In the genomic region with DNA sequence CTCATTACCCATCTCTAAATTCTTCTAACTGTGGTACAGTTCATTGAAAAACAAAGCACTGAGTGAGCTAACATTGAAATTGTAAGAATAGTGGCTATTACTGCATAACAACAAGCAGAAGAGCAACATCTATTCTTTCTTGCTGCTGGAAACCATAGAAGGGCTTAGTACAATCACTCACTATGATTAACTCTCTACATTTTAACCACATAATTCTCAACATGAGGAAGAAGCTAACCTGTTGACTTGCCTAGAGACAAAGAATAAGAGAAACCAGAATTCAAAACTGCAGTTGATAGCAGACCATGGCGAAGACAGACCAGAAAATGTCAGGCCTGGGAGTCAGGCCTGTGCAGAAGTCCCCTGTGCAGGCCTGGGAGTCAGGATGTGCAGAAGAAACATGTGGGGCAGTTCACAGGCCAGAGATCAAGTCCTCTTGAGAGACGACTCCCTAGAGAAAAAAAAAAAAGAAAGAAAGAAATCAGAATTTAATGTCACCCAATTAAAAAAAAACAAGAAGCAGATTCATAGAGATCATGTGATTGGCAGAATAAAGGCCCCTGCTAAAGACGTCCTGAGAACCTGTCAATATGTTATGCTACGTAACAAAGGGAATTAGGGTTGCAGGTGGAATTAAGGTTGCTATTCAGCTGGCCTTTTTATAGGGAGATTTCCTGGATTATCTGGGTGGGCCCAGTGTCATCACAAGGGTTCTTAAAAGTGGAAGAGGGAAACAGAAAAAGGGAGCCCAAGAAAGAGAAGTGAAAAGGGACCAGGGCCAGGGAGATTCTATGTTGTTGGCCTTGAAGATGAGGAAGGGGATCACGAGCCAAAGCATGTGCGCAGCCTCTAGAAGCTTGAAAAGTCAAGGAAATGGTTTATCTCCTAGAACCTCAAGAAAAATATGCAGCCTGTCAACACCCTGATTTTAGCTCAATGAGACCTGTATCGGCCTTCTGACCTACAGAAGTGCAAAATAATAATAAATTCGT, we compare ENCODE assay signal across 18 cellular contexts.
DNase-seq lines count a peak whose midpoint lies in the region; ATAC-seq lines count a peak whose summit lies in the region.
"Had no signal": no experiment of that assay in that cellular context is flagged by ENCODE, and none has a peak within 500 bp of the region (broad histone marks: within the 10 kb centered on the region; RNA-seq: fewer than 3 reads in every experiment).

No MANE protein-coding gene starts in this region.

- H3K27me3 Mint-ChIP-seq in activated CD4-positive, alpha-beta T cell treated with anti-CD3 and anti-CD28 coated beads, Interleukin-2, amount 10 ng/mL, durations not matched to agents 24 days and 14 days, result no peaks in the 10 kb centered on the region
- H3K27me3 Mint-ChIP-seq in activated CD4-positive, alpha-beta T cell treated with anti-CD3 and anti-CD28 coated beads, Interleukin-2, amount 10 ng/mL, durations not matched to agents 7 days and 5 days, result no peaks in the 10 kb centered on the region
- H3K27me3 Mint-ChIP-seq in activated T-helper 17 cell treated with anti-CD3 and anti-CD28 coated beads, Interleukin-2, amount 50 U/mL, for 72 hours, result no peaks in the 10 kb centered on the region
- H3K27me3 Mint-ChIP-seq: brain had no signal

- POLR2A ChIA-PET in activated CD4-positive, alpha-beta T cell treated with anti-CD3 and anti-CD28 coated beads, Interleukin-2, amount 10 ng/mL, durations not matched to agents 7 days and 5 days (lab: Charles Lee), result interaction anchor here (0.9 kb wide), 1 partner anchor 50 kb away, joined by 4 read pairs; no protein-coding TSS in a partner anchor

- peak overlapping the region; percentile 86 for H3K27ac Mint-ChIP-seq in activated CD4-positive, alpha-beta T cell treated with anti-CD3 and anti-CD28 coated beads, Interleukin-2, amount 10 ng/mL, durations not matched to agents 24 days and 14 days
- H3K27ac Mint-ChIP-seq in activated CD4-positive, alpha-beta T cell treated with anti-CD3 and anti-CD28 coated beads, Interleukin-2, amount 10 ng/mL, durations not matched to agents 7 days and 5 days, result no peak overlapping the region
- peak overlapping the region; percentile 94 for H3K27ac Mint-ChIP-seq in activated T-helper 17 cell treated with anti-CD3 and anti-CD28 coated beads, Interleukin-2, amount 50 U/mL, for 72 hours
- H3K27ac Mint-ChIP-seq: brain, nephron had no signal

- intact Hi-C loops in activated CD4-positive, alpha-beta T cell treated with anti-CD3 and anti-CD28 coated beads, Interleukin-2, amount 10 ng/mL, durations not matched to agents 24 days and 14 days (cut with micrococcal nuclease), result no loop called here
- intact Hi-C loops in sciatic nerve (cut with DNase I), result no loop called here

- no peak overlapping the region for H3K27ac ChIP-seq in caudate nucleus (ENCODE audit: low read depth, low read length)
- H3K27ac ChIP-seq: BLaER1 treated with 17β-estradiol and CSF1 and Interleukin-3, amounts not matched to agents 10 nM and 100 nM; foreskin keratinocyte; Peyer's patch; SK-N-MC; tibial artery had no signal

- peaks cover 7% of the 10 kb centered on the region for H3K9me3 Mint-ChIP-seq in activated CD4-positive, alpha-beta T cell treated with anti-CD3 and anti-CD28 coated beads, Interleukin-2, amount 10 ng/mL, durations not matched to agents 24 days and 14 days
- peaks cover 2% of the 10 kb centered on the region for H3K9me3 Mint-ChIP-seq in activated CD4-positive, alpha-beta T cell treated with anti-CD3 and anti-CD28 coated beads, Interleukin-2, amount 10 ng/mL, durations not matched to agents 7 days and 5 days
- no peaks in the 10 kb centered on the region for H3K9me3 Mint-ChIP-seq in activated T-helper 17 cell treated with anti-CD3 and anti-CD28 coated beads, Interleukin-2, amount 50 U/mL, for 72 hours
- H3K9me3 Mint-ChIP-seq: nephron had no signal

- H3K4me3 Mint-ChIP-seq in activated CD4-positive, alpha-beta T cell treated with anti-CD3 and anti-CD28 coated beads, Interleukin-2, amount 10 ng/mL, durations not matched to agents 24 days and 14 days, result peak overlapping the region; percentile 69
- H3K4me3 Mint-ChIP-seq in activated CD4-positive, alpha-beta T cell treated with anti-CD3 and anti-CD28 coated beads, Interleukin-2, amount 10 ng/mL, durations not matched to agents 7 days and 5 days, result no peak overlapping the region
- H3K4me3 Mint-ChIP-seq in activated T-helper 17 cell treated with anti-CD3 and anti-CD28 coated beads, Interleukin-2, amount 50 U/mL, for 72 hours, result peak overlapping the region; percentile 82
- H3K4me3 Mint-ChIP-seq: brain, nephron had no signal

- H3K4me1 Mint-ChIP-seq in activated CD4-positive, alpha-beta T cell treated with anti-CD3 and anti-CD28 coated beads, Interleukin-2, amount 10 ng/mL, durations not matched to agents 24 days and 14 days, result peaks cover 44% of the 10 kb centered on the region
- H3K4me1 Mint-ChIP-seq in activated CD4-positive, alpha-beta T cell treated with anti-CD3 and anti-CD28 coated beads, Interleukin-2, amount 10 ng/mL, durations not matched to agents 7 days and 5 days, result peaks cover 29% of the 10 kb centered on the region
- peaks cover 31% of the 10 kb centered on the region for H3K4me1 Mint-ChIP-seq in activated T-helper 17 cell treated with anti-CD3 and anti-CD28 coated beads, Interleukin-2, amount 50 U/mL, for 72 hours
- H3K4me1 Mint-ChIP-seq: brain had no signal

- CTCF ChIA-PET in activated CD4-positive, alpha-beta T cell treated with anti-CD3 and anti-CD28 coated beads, Interleukin-2, amount 10 ng/mL, durations not matched to agents 7 days and 5 days (lab: Charles Lee), result no interaction called here

- DNase-seq in activated CD4-positive, alpha-beta T cell treated with anti-CD3 and anti-CD28 coated beads, Interleukin-2, amount 10 ng/mL, durations not matched to agents 24 days and 14 days, result no peak
- DNase-seq in activated CD4-positive, alpha-beta T cell treated with anti-CD3 and anti-CD28 coated beads, Interleukin-2, amount 10 ng/mL, durations not matched to agents 7 days and 5 days, result no peak
- DNase-seq in sciatic nerve (ENCODE audit: low spot score) (peak; percentile 57), caudate nucleus (lab: John Stamatoyannopoulos, UW) (no peak), middle frontal gyrus (ENCODE audit: extremely low spot score, low spot score) (no peak)
- DNase-seq: dermis blood vessel endothelial cell, foreskin keratinocyte, mesenchymal stem cell, NCI-H1417, Peyer's patch had no signal

- peak; percentile 33 for ATAC-seq in GM18511 (IDR thresholded peaks at IDR 0.05; ENCODE audit: unreplicated experiment)
- ATAC-seq in activated T-helper 17 cell treated with anti-CD3 and anti-CD28 coated beads, Interleukin-2, amount 50 U/mL, for 72 hours (replicated peaks), result peak; percentile 73
- ATAC-seq in sciatic nerve, result no peak
- ATAC-seq in GM18907 (IDR thresholded peaks at IDR 0.05; ENCODE audit: unreplicated experiment), result no peak
- ATAC-seq: foreskin keratinocyte had no signal

- peaks cover 4% of the 10 kb centered on the region for H3K36me3 Mint-ChIP-seq in activated CD4-positive, alpha-beta T cell treated with anti-CD3 and anti-CD28 coated beads, Interleukin-2, amount 10 ng/mL, durations not matched to agents 24 days and 14 days (ENCODE audit: low read depth)
- peaks cover 5% of the 10 kb centered on the region for H3K36me3 Mint-ChIP-seq in activated CD4-positive, alpha-beta T cell treated with anti-CD3 and anti-CD28 coated beads, Interleukin-2, amount 10 ng/mL, durations not matched to agents 7 days and 5 days (ENCODE audit: low read depth)
- peaks cover 25% of the 10 kb centered on the region for H3K36me3 Mint-ChIP-seq in activated T-helper 17 cell treated with anti-CD3 and anti-CD28 coated beads, Interleukin-2, amount 50 U/mL, for 72 hours (ENCODE audit: low read depth)
- H3K36me3 Mint-ChIP-seq: brain had no signal

Comparison
In these comparisons a context has a peak if more than half of its experiments do, and no peak if none do; other contexts are left out.
1. ATAC-seq: peak in GM18511 (single experiment) and activated T-helper 17 cell treated with anti-CD3 and anti-CD28 coated beads, Interleukin-2, amount 50 U/mL, for 72 hours (single experiment); none in sciatic nerve (single experiment) and GM18907 (single experiment).